Comparison of ENCODE assay signal across 10 cellular contexts in genomic region chr9:18791074-18791473, GRCh38.
DNase-seq lines count a peak whose midpoint lies in the region; ATAC-seq, FAIRE-seq and TF ChIP-seq lines count a peak whose summit lies in the region.
"Had no signal": no experiment of that assay in that cellular context is flagged by ENCODE, and none has a peak within 500 bp of the region (broad histone marks: within the 10 kb centered on the region; RNA-seq: fewer than 3 reads in every experiment).

No MANE protein-coding gene starts in this region.

- WGBS in heart right ventricle, 2 donors, result 91 to 93% methylated on average over 5 of the region's 5 CpGs

- no peak for DNase-seq in D721Med (ENCODE audit: insufficient read length, low spot score)
- DNase-seq in SW480 (ENCODE audit: low spot score), result peak; percentile 26
- DNase-seq in kidney, result no peak
- DNase-seq in NCI-H2196 treated with DMSO at 0.1 percent for 48 hours (lab: John Stamatoyannopoulos, UW; ENCODE audit: unreplicated experiment), result no peak
- no peak for DNase-seq in heart right ventricle
- no peak for DNase-seq in stimulated activated naive CD4-positive, alpha-beta T cell treated with Interleukin-2 at 50 U/mL for 16 hours (lab: John Stamatoyannopoulos, UW)
- DNase-seq: activated CD4-positive, alpha-beta T cell treated with anti-CD3 and anti-CD28 coated beads, Interleukin-2, amount 50 U/mL, for 48 hours had no signal

- no peak overlapping the region for H3K9ac ChIP-seq in kidney (ENCODE audit: low read length in 2 of 2)

- peaks cover 4 to 7% of the 10 kb centered on the region in 2 donors for H3K4me1 ChIP-seq in kidney (ENCODE audit: control insufficient read depth in 1 of 2, insufficient read depth in 1 of 2, low read depth in 1 of 2, low read length in 2 of 2)
- H3K4me1 ChIP-seq in heart right ventricle, result peaks cover 3 to 45% (median 27%) of the 10 kb centered on the region in 9 donors

- no peaks in the 10 kb centered on the region for H3K27me3 ChIP-seq in heart right ventricle

- no peaks in the 10 kb centered on the region for H3K9me3 ChIP-seq in kidney (ENCODE audit: control insufficient read depth in 1 of 2, low read length in 2 of 2)
- no peaks in the 10 kb centered on the region for H3K9me3 ChIP-seq in heart right ventricle

- FAIRE-seq in D721Med (lab: Jason Lieb, UNC) (no peak), kidney (lab: Jason Lieb, UNC) (no peak)

- peaks cover 0 to 5% of the 10 kb centered on the region in 2 donors for H3K36me3 ChIP-seq in kidney (ENCODE audit: control insufficient read depth in 1 of 2, insufficient read depth in 2 of 2, low read length in 2 of 2)
- no peaks in the 10 kb centered on the region for H3K36me3 ChIP-seq in heart right ventricle

- no peak overlapping the region for H3K4me3 ChIP-seq in kidney (ENCODE audit: low read length in 2 of 2)
- no peak overlapping the region for H3K4me3 ChIP-seq in heart right ventricle
- H3K4me3 ChIP-seq: skin epidermis had no signal

- H3K27ac ChIP-seq in kidney (ENCODE audit: low read depth in 2 of 2, low read length in 2 of 2), result no peak overlapping the region
- H3K27ac ChIP-seq in heart right ventricle, result no peak overlapping the region
- H3K27ac ChIP-seq: skin epidermis had no signal

- intact Hi-C loops in kidney (cut with DNase I), result no loop called here
- intact Hi-C loops in heart right ventricle (cut with DNase I), result no loop called here

- ATAC-seq in HG02763 (IDR thresholded peaks at IDR 0.05; ENCODE audit: unreplicated experiment) (peak; percentile 44), heart right ventricle (no peak), GM21786 (IDR thresholded peaks at IDR 0.05; ENCODE audit: unreplicated experiment) (no peak)

- TF ChIP-seq CTCF in D721Med (IDR thresholded peaks at IDR 0.05; ENCODE audit: insufficient read depth, missing control alignments), result peak; percentile 33
- TF ChIP-seq CTCF in kidney (IDR thresholded peaks at IDR 0.05; ENCODE audit: borderline replicate concordance, extremely low read depth, insufficient read depth), result peak; percentile 15
- peak in 2 of 9 donors; percentile 7 to 9 for TF ChIP-seq CTCF in heart right ventricle (IDR thresholded peaks at IDR 0.05)
